Comparison of ENCODE assay signal across 22 cellular contexts in the genomic region with DNA sequence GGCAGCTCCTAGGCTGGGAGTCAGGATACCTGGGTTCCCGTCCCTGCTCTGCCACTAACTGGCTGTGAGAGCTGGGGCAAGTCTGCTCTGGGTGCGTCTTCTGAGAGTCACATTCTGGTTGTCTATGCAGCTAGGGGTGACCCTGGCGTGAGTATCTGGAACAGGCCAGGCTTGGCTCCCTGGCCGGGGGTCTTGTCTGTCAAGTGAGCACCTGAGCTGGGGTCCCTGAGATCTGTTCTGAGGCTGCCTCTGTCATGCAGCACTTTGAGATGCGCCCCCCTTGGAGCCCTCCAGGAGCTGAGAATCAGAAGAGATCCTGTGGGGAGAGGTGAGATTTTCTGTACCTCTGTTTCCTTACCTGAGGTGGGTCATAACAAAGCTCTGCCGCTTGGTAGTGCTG. TPM values are rescaled to one million over a fixed set of nuclear protein-coding genes. Genes with fewer than 3 reads are reported as not detected.
DNase-seq lines count a peak whose midpoint lies in the region; ATAC-seq, FAIRE-seq and TF ChIP-seq lines count a peak whose summit lies in the region.
"Had no signal": no experiment of that assay in that cellular context is flagged by ENCODE, and none has a peak within 500 bp of the region (broad histone marks: within the 10 kb centered on the region; RNA-seq: fewer than 3 reads in every experiment).

No MANE protein-coding gene starts in this region.

- H3K9ac ChIP-seq in kidney (ENCODE audit: low read length in 2 of 2) = no peak overlapping the region
- no peak overlapping the region for H3K9ac ChIP-seq in trophoblast cell (ENCODE audit: low read length)

- H3K27me3 ChIP-seq in trophoblast cell (ENCODE audit: insufficient read depth, low read length) = no peaks in the 10 kb centered on the region

- H3K14ac ChIP-seq in trophoblast cell (ENCODE audit: low read length) = no peak overlapping the region

- FAIRE-seq in kidney (lab: Jason Lieb, UNC) = no peak
- FAIRE-seq: A549, GM12891, GM19239 had no signal

- peaks cover 6% of the 10 kb centered on the region for H3K79me1 ChIP-seq in trophoblast cell (ENCODE audit: low read length)

- no peak overlapping the region for H4K8ac ChIP-seq in trophoblast cell (ENCODE audit: low read depth, low read length)

- H3K4me1 ChIP-seq in kidney (ENCODE audit: control insufficient read depth in 1 of 2, insufficient read depth in 1 of 2, low read depth in 1 of 2, low read length in 2 of 2) (peaks cover 10 to 11% of the 10 kb centered on the region in 2 donors), trophoblast cell (ENCODE audit: control insufficient read depth in 1 of 2, insufficient read depth in 2 of 2, low read length in 2 of 2) (peaks cover 22 to 23% of the 10 kb centered on the region in 2 experiments)

- H3K27me3 Mint-ChIP-seq in activated naive CD8-positive, alpha-beta T cell treated with anti-CD3 and anti-CD28 coated beads, Interleukin-2, amount 10 ng/mL, durations not matched to agents 7 days and 5 days = peaks cover under 1% of the 10 kb centered on the region
- peaks cover 7% of the 10 kb centered on the region for H3K27me3 Mint-ChIP-seq in activated naive CD8-positive, alpha-beta T cell treated with anti-CD3 and anti-CD28 coated beads, Interleukin-2, amount 50 U/mL, for 24 hours
- peaks cover 5% of the 10 kb centered on the region for H3K27me3 Mint-ChIP-seq in HFFc6 (ENCODE audit: insufficient read depth)

- H3K4me2 ChIP-seq in trophoblast cell (ENCODE audit: low read length) = no peak overlapping the region
- H3K4me2 ChIP-seq: A549 had no signal

- H3K4me3 ChIP-seq in kidney (ENCODE audit: low read length in 2 of 2) = no peak overlapping the region
- H3K4me3 ChIP-seq in trophoblast cell (ENCODE audit: low read depth, low read length) = no peak overlapping the region
- H3K4me3 ChIP-seq: A549 had no signal

- H2AK5ac ChIP-seq in trophoblast cell (ENCODE audit: low read length) = no peak overlapping the region

- POLR2A ChIA-PET in activated naive CD8-positive, alpha-beta T cell treated with anti-CD3 and anti-CD28 coated beads, Interleukin-2, amount 10 ng/mL, durations not matched to agents 7 days and 5 days (lab: Charles Lee) = no interaction called here

- H3K9me3 Mint-ChIP-seq in activated naive CD8-positive, alpha-beta T cell treated with anti-CD3 and anti-CD28 coated beads, Interleukin-2, amount 10 ng/mL, durations not matched to agents 7 days and 5 days = no peaks in the 10 kb centered on the region
- no peaks in the 10 kb centered on the region for H3K9me3 Mint-ChIP-seq in activated naive CD8-positive, alpha-beta T cell treated with anti-CD3 and anti-CD28 coated beads, Interleukin-2, amount 50 U/mL, for 24 hours
- H3K9me3 Mint-ChIP-seq in HFFc6 = no peaks in the 10 kb centered on the region
- H3K9me3 Mint-ChIP-seq: CD8-positive, alpha-beta memory T cell had no signal

- intact Hi-C loops in kidney (cut with DNase I) = no loop called here

- H3K36me3 ChIP-seq in kidney (ENCODE audit: control insufficient read depth in 1 of 2, insufficient read depth in 2 of 2, low read length in 2 of 2) = no peaks in the 10 kb centered on the region
- peaks cover 5 to 9% of the 10 kb centered on the region in 2 experiments for H3K36me3 ChIP-seq in trophoblast cell (ENCODE audit: control insufficient read depth in 1 of 2, insufficient read depth in 2 of 2, low read length in 2 of 2)

- H4K12ac ChIP-seq in trophoblast cell (ENCODE audit: low read depth, low read length) = no peak overlapping the region

- H2AFZ ChIP-seq in trophoblast cell (ENCODE audit: insufficient read depth, low read length, poor library complexity) = no peak overlapping the region

- no peak overlapping the region for H4K91ac ChIP-seq in trophoblast cell (ENCODE audit: low read depth, low read length)

- no peak overlapping the region for H3K23ac ChIP-seq in trophoblast cell (ENCODE audit: low read length)

- TF ChIP-seq CTCF in HFFc6 (IDR thresholded peaks at IDR 0.05) (no peak), kidney (IDR thresholded peaks at IDR 0.05; ENCODE audit: borderline replicate concordance, extremely low read depth, insufficient read depth) (no peak)

- DNase-seq in activated naive CD8-positive, alpha-beta T cell treated with anti-CD3 and anti-CD28 coated beads, Interleukin-2, amount 10 ng/mL, durations not matched to agents 7 days and 5 days = peak; percentile 21
- DNase-seq in activated naive CD8-positive, alpha-beta T cell treated with anti-CD3 and anti-CD28 coated beads, Interleukin-2, amount 50 U/mL, for 24 hours = no peak
- DNase-seq in HFFc6 = no peak
- peak; percentile 58 for DNase-seq in kidney
- no peak for DNase-seq in trophoblast cell
- no peak for DNase-seq in GF-D8 (lab: John Stamatoyannopoulos, UW)
- DNase-seq: AML-193; CD8-positive, alpha-beta memory T cell; COR-L47; DMS 273 treated with DMSO at 0.1 percent for 48 hours; DMS53; DND-41; EL; GOT3; H7 had no signal

- ATAC-seq in activated naive CD8-positive, alpha-beta T cell treated with anti-CD3 and anti-CD28 coated beads, Interleukin-2, amount 10 ng/mL, durations not matched to agents 7 days and 5 days (ENCODE audit: low read depth) = no peak
- ATAC-seq in activated naive CD8-positive, alpha-beta T cell treated with anti-CD3 and anti-CD28 coated beads, Interleukin-2, amount 50 U/mL, for 24 hours = no peak
- ATAC-seq in HG03039 (IDR thresholded peaks at IDR 0.05; ENCODE audit: unreplicated experiment) (no peak), GM21528 (IDR thresholded peaks at IDR 0.05; ENCODE audit: low FRiP score, unreplicated experiment) (no peak)
- ATAC-seq: A549 had no signal

- no peaks in the 10 kb centered on the region for H3K9me3 ChIP-seq in kidney (ENCODE audit: control insufficient read depth in 1 of 2, low read length in 2 of 2)
- H3K9me3 ChIP-seq in trophoblast cell (ENCODE audit: insufficient read depth, low read depth, low read length) = no peaks in the 10 kb centered on the region
- H3K9me3 ChIP-seq: A549 had no signal

- H3K4me1 Mint-ChIP-seq in activated naive CD8-positive, alpha-beta T cell treated with anti-CD3 and anti-CD28 coated beads, Interleukin-2, amount 10 ng/mL, durations not matched to agents 7 days and 5 days = peaks cover 3% of the 10 kb centered on the region
- H3K4me1 Mint-ChIP-seq in activated naive CD8-positive, alpha-beta T cell treated with anti-CD3 and anti-CD28 coated beads, Interleukin-2, amount 50 U/mL, for 24 hours = peaks cover 10% of the 10 kb centered on the region
- H3K4me1 Mint-ChIP-seq in HFFc6 (ENCODE audit: low read depth) = peaks cover 67% of the 10 kb centered on the region

- H3K36me3 Mint-ChIP-seq in activated naive CD8-positive, alpha-beta T cell treated with anti-CD3 and anti-CD28 coated beads, Interleukin-2, amount 10 ng/mL, durations not matched to agents 7 days and 5 days = no peaks in the 10 kb centered on the region
- peaks cover 2% of the 10 kb centered on the region for H3K36me3 Mint-ChIP-seq in activated naive CD8-positive, alpha-beta T cell treated with anti-CD3 and anti-CD28 coated beads, Interleukin-2, amount 50 U/mL, for 24 hours (ENCODE audit: low read depth)
- H3K36me3 Mint-ChIP-seq in HFFc6 (ENCODE audit: low read depth) = no peaks in the 10 kb centered on the region; the same call in none of the 2 replicates
- H3K36me3 Mint-ChIP-seq: CD8-positive, alpha-beta memory T cell had no signal

- peaks cover 12% of the 10 kb centered on the region for H3K79me2 ChIP-seq in trophoblast cell (ENCODE audit: control insufficient read depth, insufficient read depth, low read length, poor library complexity)

- H3K4ac ChIP-seq in trophoblast cell (ENCODE audit: low read depth, low read length) = peak overlapping the region; percentile 46

- H3K27ac Mint-ChIP-seq in activated naive CD8-positive, alpha-beta T cell treated with anti-CD3 and anti-CD28 coated beads, Interleukin-2, amount 10 ng/mL, durations not matched to agents 7 days and 5 days = no peak overlapping the region
- H3K27ac Mint-ChIP-seq in activated naive CD8-positive, alpha-beta T cell treated with anti-CD3 and anti-CD28 coated beads, Interleukin-2, amount 50 U/mL, for 24 hours = no peak overlapping the region
- H3K27ac Mint-ChIP-seq in HFFc6 = peak overlapping the region; percentile 81; the same call in 1 of the 2 replicates

- no peak overlapping the region for H3K4me3 Mint-ChIP-seq in activated naive CD8-positive, alpha-beta T cell treated with anti-CD3 and anti-CD28 coated beads, Interleukin-2, amount 10 ng/mL, durations not matched to agents 7 days and 5 days
- no peak overlapping the region for H3K4me3 Mint-ChIP-seq in activated naive CD8-positive, alpha-beta T cell treated with anti-CD3 and anti-CD28 coated beads, Interleukin-2, amount 50 U/mL, for 24 hours
- H3K4me3 Mint-ChIP-seq in HFFc6 = no peak overlapping the region
- H3K4me3 Mint-ChIP-seq: CD8-positive, alpha-beta memory T cell had no signal

- H3K18ac ChIP-seq in trophoblast cell (ENCODE audit: low read length) = no peak overlapping the region

- no peak overlapping the region for H2BK12ac ChIP-seq in trophoblast cell (ENCODE audit: low read length)

- no CpG with 5 or more reads among the region's 6 CpGs for WGBS in trophoblast cell (ENCODE audit: extremely low coverage, insufficient coverage, insufficient read length)

- H3K27ac ChIP-seq in kidney (ENCODE audit: low read depth in 2 of 2, low read length in 2 of 2) = no peak overlapping the region
- no peak overlapping the region for H3K27ac ChIP-seq in trophoblast cell (ENCODE audit: low read depth, low read length)
- H3K27ac ChIP-seq: 22Rv1, A549, HL-60 had no signal

- no peak overlapping the region for H2BK120ac ChIP-seq in trophoblast cell (ENCODE audit: insufficient read depth, low read length, poor library complexity)

- no peak overlapping the region for H2BK5ac ChIP-seq in trophoblast cell (ENCODE audit: low read depth, low read length, poor library complexity)

RNA-seq across cellular contexts. Expression of a gene that starts 7.5 kb away (rescaled TPM):
- total RNA-seq in activated naive CD8-positive, alpha-beta T cell treated with anti-CD3 and anti-CD28 coated beads, Interleukin-2, amount 10 ng/mL, durations not matched to agents 7 days and 5 days = 10 to 100 TPM; 31.7 to 32.7 TPM
- total RNA-seq in HFFc6 (2021; fragmentation: NEBNext Ultra II Directional; extraction: Animal tissue kit (Norgen Biotek cat#: 25700)) = 100 to 1,000 TPM in 1 of 6 experiments, 10 to 100 TPM in 5; 73.3 to 104 (median 82.2) TPM
- total RNA-seq in kidney = 64.4 TPM
- 35.8 TPM for polyA plus RNA-seq in kidney (ENCODE audit: insufficient read depth, low read depth, low replicate concordance)
- polyA plus RNA-seq in trophoblast cell (2013) = 91.1 and 102 TPM in 2 replicates

RNA-seq across cellular contexts. Expression of a gene that starts 10.5 kb away (rescaled TPM):
- total RNA-seq in activated naive CD8-positive, alpha-beta T cell treated with anti-CD3 and anti-CD28 coated beads, Interleukin-2, amount 10 ng/mL, durations not matched to agents 7 days and 5 days = 10 to 100 TPM; 75.7 to 78.3 TPM
- 10 to 100 TPM; 44.0 to 57.8 (median 51.9) TPM for total RNA-seq in HFFc6 (2021; fragmentation: NEBNext Ultra II Directional; extraction: Animal tissue kit (Norgen Biotek cat#: 25700))
- total RNA-seq in kidney = 36.9 TPM
- polyA plus RNA-seq in kidney (ENCODE audit: insufficient read depth, low read depth, low replicate concordance) = 79.9 TPM
- 82.7 and 85.1 TPM in 2 replicates for polyA plus RNA-seq in trophoblast cell (2013)

RNA-seq across cellular contexts. Expression of a gene that starts 13.1 kb away (rescaled TPM):
- total RNA-seq in activated naive CD8-positive, alpha-beta T cell treated with anti-CD3 and anti-CD28 coated beads, Interleukin-2, amount 10 ng/mL, durations not matched to agents 7 days and 5 days = 100 to 1,000 TPM in 1 of 2 experiments, 10 to 100 TPM in 1; 96.5 to 100 TPM
- total RNA-seq in HFFc6 (2021; fragmentation: NEBNext Ultra II Directional; extraction: Animal tissue kit (Norgen Biotek cat#: 25700)) = 10 to 100 TPM; 83.8 to 97.0 (median 92.4) TPM
- total RNA-seq in kidney = 71.2 TPM
- polyA plus RNA-seq in kidney (ENCODE audit: insufficient read depth, low read depth, low replicate concordance) = 116 TPM
- polyA plus RNA-seq in trophoblast cell (2013) = 59.7 and 61.2 TPM in 2 replicates

RNA-seq across cellular contexts. Expression of a gene that starts 34.4 kb away (rescaled TPM):
- total RNA-seq in activated naive CD8-positive, alpha-beta T cell treated with anti-CD3 and anti-CD28 coated beads, Interleukin-2, amount 10 ng/mL, durations not matched to agents 7 days and 5 days = 10 to 100 TPM; 86.8 to 89.9 TPM
- total RNA-seq in HFFc6 (2021; fragmentation: NEBNext Ultra II Directional; extraction: Animal tissue kit (Norgen Biotek cat#: 25700)) = 100 to 1,000 TPM; 153 to 188 (median 164) TPM
- 104 TPM for total RNA-seq in kidney
- 150 TPM for polyA plus RNA-seq in kidney (ENCODE audit: insufficient read depth, low read depth, low replicate concordance)
- 225 and 252 TPM in 2 replicates for polyA plus RNA-seq in trophoblast cell (2013)

RNA-seq across cellular contexts. Expression of a gene that starts 36.1 kb away (rescaled TPM):
- 10 to 100 TPM; 15.3 to 15.9 TPM for total RNA-seq in activated naive CD8-positive, alpha-beta T cell treated with anti-CD3 and anti-CD28 coated beads, Interleukin-2, amount 10 ng/mL, durations not matched to agents 7 days and 5 days
- 10 to 100 TPM; 31.3 to 37.3 (median 33.4) TPM for total RNA-seq in HFFc6 (2021; fragmentation: NEBNext Ultra II Directional; extraction: Animal tissue kit (Norgen Biotek cat#: 25700))
- total RNA-seq in kidney = 9.1 TPM
- polyA plus RNA-seq in kidney (ENCODE audit: insufficient read depth, low read depth, low replicate concordance) = 21.5 TPM
- 22.3 and 22.9 TPM in 2 replicates for polyA plus RNA-seq in trophoblast cell (2013)

Comparison
In these comparisons a context has a peak if more than half of its experiments do, and no peak if none do; other contexts are left out.
1. DNase-seq: peak in activated naive CD8-positive, alpha-beta T cell treated with anti-CD3 and anti-CD28 coated beads, Interleukin-2, amount 10 ng/mL, durations not matched to agents 7 days and 5 days (single experiment) and kidney (single experiment); none in activated naive CD8-positive, alpha-beta T cell treated with anti-CD3 and anti-CD28 coated beads, Interleukin-2, amount 50 U/mL, for 24 hours (single experiment), HFFc6 (single experiment), trophoblast cell (0 of 2) and GF-D8 (single experiment).